ENCODE assay signal across 1 cellular context in the genomic region with DNA sequence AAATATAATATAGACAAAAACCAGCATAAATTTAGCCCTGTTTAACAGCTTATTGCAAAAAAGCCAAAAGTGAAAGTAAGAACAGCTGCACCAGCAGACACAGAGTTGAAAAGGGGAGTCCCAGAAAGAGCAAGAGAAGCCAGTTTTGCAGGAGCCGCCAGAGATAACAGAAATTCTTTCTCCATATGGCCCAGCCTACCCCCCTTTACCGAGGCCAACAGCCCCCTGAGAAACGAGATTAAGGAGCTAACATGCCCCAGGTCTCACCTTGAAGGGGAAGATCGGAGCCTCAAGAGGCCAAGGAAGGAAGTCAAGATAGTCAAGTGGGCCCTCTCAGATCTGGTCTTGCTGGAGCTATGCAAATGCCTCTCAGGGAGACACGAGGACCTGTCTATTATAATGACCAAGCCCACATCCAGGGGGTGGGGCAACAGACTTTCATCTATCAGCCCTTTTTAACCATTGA.
TF ChIP-seq lines count a peak whose summit lies in the region.

No MANE protein-coding gene starts in this region.

TF ChIP-seq in WTC11, 78 proteins besides CTCF, POLR2A, EP300 and RAD21 (continued from another document):
- TF ChIP-seq FOXP4 (CRISPR knock-in tag; IDR thresholded peaks at IDR 0.05) = no peak
- no peak for TF ChIP-seq E2F1 (CRISPR knock-in tag; IDR thresholded peaks at IDR 0.05)
- no peak for TF ChIP-seq JUN (CRISPR knock-in tag; IDR thresholded peaks at IDR 0.05)
- TF ChIP-seq CDX4 (CRISPR knock-in tag; IDR thresholded peaks at IDR 0.05; ENCODE audit: borderline replicate concordance) = no peak
- no peak for TF ChIP-seq ZNF219 (CRISPR knock-in tag; IDR thresholded peaks at IDR 0.05; ENCODE audit: borderline replicate concordance)
- TF ChIP-seq ZNF138 (CRISPR knock-in tag; conservative IDR thresholded peaks at IDR 0.05) = no peak
- no peak for TF ChIP-seq FOXJ3 (CRISPR knock-in tag; IDR thresholded peaks at IDR 0.05; ENCODE audit: borderline replicate concordance)
- TF ChIP-seq GRHL2 (CRISPR knock-in tag; IDR thresholded peaks at IDR 0.05; ENCODE audit: insufficient replicate concordance, severe bottlenecking) = no peak
- TF ChIP-seq NFATC4 (CRISPR knock-in tag; IDR thresholded peaks at IDR 0.05) = no peak
- no peak for TF ChIP-seq ZNF317 (CRISPR knock-in tag; IDR thresholded peaks at IDR 0.05; ENCODE audit: borderline replicate concordance, low read depth)
- no peak for TF ChIP-seq ZBTB21 (CRISPR knock-in tag; IDR thresholded peaks at IDR 0.05; ENCODE audit: borderline replicate concordance)
- TF ChIP-seq ESRRA (CRISPR knock-in tag; IDR thresholded peaks at IDR 0.05; ENCODE audit: borderline replicate concordance) = no peak
